Comparison of ENCODE assay signal across 8 cellular contexts in genomic region chr17:28712037-28712704, GRCh38.
DNase-seq lines count a peak whose midpoint lies in the region; ATAC-seq and TF ChIP-seq lines count a peak whose summit lies in the region.

No MANE protein-coding gene starts in this region.

- no peaks in the 10 kb centered on the region for H3K79me2 ChIP-seq in OCI-LY3 (ENCODE audit: low read length)

- ATAC-seq in GM19395 (IDR thresholded peaks at IDR 0.05; ENCODE audit: unreplicated experiment), result peak; percentile 24

- H3K9ac ChIP-seq in OCI-LY3 (ENCODE audit: low read length), result peak overlapping the region; percentile 91

- H3K27ac ChIP-seq in OCI-LY3 (ENCODE audit: low read length), result peak overlapping the region; percentile 74

- H3K4me2 ChIP-seq in OCI-LY3 (ENCODE audit: low read length), result peak overlapping the region; percentile 95

- peaks cover 7% of the 10 kb centered on the region; the same call in 1 of the 2 replicates for H3K4me1 ChIP-seq in OCI-LY3 (ENCODE audit: low read length)

- peaks cover 22% of the 10 kb centered on the region for H3K4me1 Mint-ChIP-seq in activated naive CD4-positive, alpha-beta T cell treated with anti-CD3 and anti-CD28 coated beads, Interleukin-2, amount 50 U/mL, for 24 hours

- H3K4me3 ChIP-seq in OCI-LY3 (ENCODE audit: low read length) (peak overlapping the region; percentile 77), iPS-18c (ENCODE audit: insufficient read depth, low read depth, low read length) (peak overlapping the region; percentile 64)

- H3K9me3 ChIP-seq in OCI-LY3 (ENCODE audit: insufficient read depth, low read length) (no peaks in the 10 kb centered on the region), iPS-18c (ENCODE audit: control insufficient read depth, insufficient read depth, low read length) (no peaks in the 10 kb centered on the region)

- H3K36me3 ChIP-seq in OCI-LY3 (replicated peaks; ENCODE audit: low read depth, low read length), result no peaks in the 10 kb centered on the region

- H3K9me3 Mint-ChIP-seq in activated naive CD4-positive, alpha-beta T cell treated with anti-CD3 and anti-CD28 coated beads, Interleukin-2, amount 50 U/mL, for 24 hours, result no peaks in the 10 kb centered on the region

- H2AFZ ChIP-seq in OCI-LY3 (ENCODE audit: low read depth, low read length), result peak overlapping the region; percentile 87

- peak; percentile 17; the same call in 1 of the 2 replicates for TF ChIP-seq CTCF in OCI-LY3 (IDR thresholded peaks at IDR 0.05; ENCODE audit: low read depth, low read length)

- peak overlapping the region; percentile 87 for H3K4me3 Mint-ChIP-seq in activated naive CD4-positive, alpha-beta T cell treated with anti-CD3 and anti-CD28 coated beads, Interleukin-2, amount 50 U/mL, for 24 hours

- no peaks in the 10 kb centered on the region for H4K20me1 ChIP-seq in OCI-LY3 (ENCODE audit: insufficient read depth, low read length)

- peak; percentile 53 to 54 for DNase-seq in stimulated activated CD4-positive, alpha-beta T cell treated with anti-CD3 and anti-CD28 coated beads, Interleukin-2, amount 100 ng/mL, for 48 hours
- DNase-seq in iPS-NIHi11 (ENCODE audit: low spot score), result no peak
- no peak for DNase-seq in hippocampal formation (lab: John Stamatoyannopoulos, UW)
- no peak for DNase-seq in COLO829 (ENCODE audit: low spot score)

- no peaks in the 10 kb centered on the region; the same call in 1 of the 2 replicates for H3K27me3 ChIP-seq in OCI-LY3 (ENCODE audit: low read depth, low read length)

- H3K27me3 Mint-ChIP-seq in activated naive CD4-positive, alpha-beta T cell treated with anti-CD3 and anti-CD28 coated beads, Interleukin-2, amount 50 U/mL, for 24 hours, result peaks cover 7% of the 10 kb centered on the region

- H3K36me3 Mint-ChIP-seq in activated naive CD4-positive, alpha-beta T cell treated with anti-CD3 and anti-CD28 coated beads, Interleukin-2, amount 50 U/mL, for 24 hours, result no peaks in the 10 kb centered on the region

- H3K27ac Mint-ChIP-seq in activated naive CD4-positive, alpha-beta T cell treated with anti-CD3 and anti-CD28 coated beads, Interleukin-2, amount 50 U/mL, for 24 hours, result peak overlapping the region; percentile 0

Comparison
In these comparisons a context has a peak if more than half of its experiments do, and no peak if none do; other contexts are left out.
1. DNase-seq: peak in stimulated activated CD4-positive, alpha-beta T cell treated with anti-CD3 and anti-CD28 coated beads, Interleukin-2, amount 100 ng/mL, for 48 hours (2 of 2); none in iPS-NIHi11 (single experiment), hippocampal formation (0 of 2) and COLO829 (single experiment).